ENCODE assay signal across 15 cellular contexts in genomic region chr15:31389576-31389975, GRCh38.
A peak's percentile ranks its signal among the peaks of the same experiment; 100 is the strongest.
DNase-seq lines count a peak whose midpoint lies in the region; ATAC-seq lines count a peak whose summit lies in the region.
"Had no signal": no experiment of that assay in that cellular context is flagged by ENCODE, and none has a peak within 500 bp of the region (broad histone marks: within the 10 kb centered on the region; RNA-seq: fewer than 3 reads in every experiment).

No MANE protein-coding gene starts in this region.

- H3K27ac Mint-ChIP-seq in stimulated activated naive CD8-positive, alpha-beta T cell treated with anti-CD3 and anti-CD28 coated beads, Interleukin-15, Interleukin-2, amounts not matched to agents 100 ng/mL and 50 ng/mL, for 24 hours, result peak overlapping the region; percentile 14
- H3K27ac Mint-ChIP-seq in activated T-helper 2 cell treated with anti-CD3 and anti-CD28 coated beads, Interferon-gamma antibody, Interleukin-2, Interleukin-4, amounts not matched to agents 10 μg/mL and 5 μg/mL and 100 μg/mL, durations not matched to agents 14 hours and 24 hours and 36 hours, result peak overlapping the region; percentile 6
- peak overlapping the region; percentile 4 to 81 (median 53) for H3K27ac Mint-ChIP-seq in naive thymus-derived CD4-positive, alpha-beta T cell
- H3K27ac Mint-ChIP-seq: activated B cell treated with CpG ODN at 0.5 μM for 24 hours had no signal

- peaks cover 35 to 54% of the 10 kb centered on the region in 2 donors for H3K4me1 ChIP-seq in naive thymus-derived CD4-positive, alpha-beta T cell (ENCODE audit: control insufficient read depth in 2 of 2, insufficient read depth in 2 of 2, low read length in 2 of 2)

- no peaks in the 10 kb centered on the region for H3K9me3 ChIP-seq in naive thymus-derived CD4-positive, alpha-beta T cell (ENCODE audit: control insufficient read depth in 2 of 3, low read length in 3 of 3)
- H3K9me3 ChIP-seq: Caco-2 had no signal

- H3K27me3 ChIP-seq in naive thymus-derived CD4-positive, alpha-beta T cell (ENCODE audit: control insufficient read depth in 2 of 2, insufficient read depth in 2 of 2, low read length in 2 of 2), result no peaks in the 10 kb centered on the region
- H3K27me3 ChIP-seq: foreskin keratinocyte had no signal

- POLR2A ChIA-PET in naive thymus-derived CD4-positive, alpha-beta T cell (lab: Charles Lee), result interaction anchor here (0.7 to 1.5 kb wide), 8 partner anchors 25 to 93 kb away, joined by 3 to 5 read pairs (median 4); partner anchors contain the start of gene KLF13

- H3K9me3 Mint-ChIP-seq in stimulated activated naive CD8-positive, alpha-beta T cell treated with anti-CD3 and anti-CD28 coated beads, Interleukin-15, Interleukin-2, amounts not matched to agents 100 ng/mL and 50 ng/mL, for 24 hours, result no peaks in the 10 kb centered on the region
- H3K9me3 Mint-ChIP-seq in activated T-helper 2 cell treated with anti-CD3 and anti-CD28 coated beads, Interferon-gamma antibody, Interleukin-2, Interleukin-4, amounts not matched to agents 10 μg/mL and 5 μg/mL and 100 μg/mL, durations not matched to agents 14 hours and 24 hours and 36 hours, result peaks cover 8% of the 10 kb centered on the region
- H3K9me3 Mint-ChIP-seq in naive thymus-derived CD4-positive, alpha-beta T cell, result peaks cover 0 to 6% (median 0%) of the 10 kb centered on the region in 11 donors
- H3K9me3 Mint-ChIP-seq: activated B cell treated with CpG ODN at 0.5 μM for 24 hours had no signal

- intact Hi-C loops in activated T-helper 2 cell treated with anti-CD3 and anti-CD28 coated beads, Interferon-gamma antibody, Interleukin-2, Interleukin-4, amounts not matched to agents 10 μg/mL and 5 μg/mL and 100 μg/mL, durations not matched to agents 14 hours and 24 hours and 36 hours (cut with micrococcal nuclease), result no loop called here
- intact Hi-C loops in naive thymus-derived CD4-positive, alpha-beta T cell (cut with micrococcal nuclease), result loop anchor here (5.0 kb wide), 2 partner anchors 93 to 98 kb away; no protein-coding TSS in a partner anchor

- peaks cover 4% of the 10 kb centered on the region for H3K36me3 Mint-ChIP-seq in stimulated activated naive CD8-positive, alpha-beta T cell treated with anti-CD3 and anti-CD28 coated beads, Interleukin-15, Interleukin-2, amounts not matched to agents 100 ng/mL and 50 ng/mL, for 24 hours (ENCODE audit: low read depth)
- peaks cover 17% of the 10 kb centered on the region for H3K36me3 Mint-ChIP-seq in activated T-helper 2 cell treated with anti-CD3 and anti-CD28 coated beads, Interferon-gamma antibody, Interleukin-2, Interleukin-4, amounts not matched to agents 10 μg/mL and 5 μg/mL and 100 μg/mL, durations not matched to agents 14 hours and 24 hours and 36 hours (ENCODE audit: low read depth)
- peaks cover 0 to 35% (median 4%) of the 10 kb centered on the region in 5 donors for H3K36me3 Mint-ChIP-seq in naive thymus-derived CD4-positive, alpha-beta T cell

- H3K36me3 ChIP-seq in naive thymus-derived CD4-positive, alpha-beta T cell (ENCODE audit: control insufficient read depth in 2 of 3, insufficient read depth in 3 of 3, low read length in 3 of 3), result no peaks in the 10 kb centered on the region

- no peak for DNase-seq in stimulated activated naive CD8-positive, alpha-beta T cell treated with anti-CD3 and anti-CD28 coated beads, Interleukin-15, Interleukin-2, amounts not matched to agents 100 U/mL and 50 U/mL, for 24 hours
- DNase-seq in activated T-helper 2 cell treated with anti-CD3 and anti-CD28 coated beads, Interferon-gamma antibody, Interleukin-2, Interleukin-4, amounts not matched to agents 10 μg/mL and 5 μg/mL and 100 μg/mL, durations not matched to agents 14 hours and 24 hours and 36 hours (ENCODE audit: low spot score), result peak; percentile 5
- peak in 1 of 9 donors; percentile 16 for DNase-seq in naive thymus-derived CD4-positive, alpha-beta T cell
- DNase-seq in D341Med (ENCODE audit: low spot score) (no peak), anterior cingulate cortex (lab: John Stamatoyannopoulos, UW) (no peak)
- DNase-seq: activated B cell treated with CpG ODN at 0.5 μM for 24 hours, Caco-2, dermis blood vessel endothelial cell, foreskin keratinocyte, IMR-90, NCI-H82 had no signal

- no peak for ATAC-seq in stimulated activated naive CD8-positive, alpha-beta T cell treated with anti-CD3 and anti-CD28 coated beads, Interleukin-15, Interleukin-2, amounts not matched to agents 100 U/mL and 50 U/mL, for 24 hours
- ATAC-seq in naive thymus-derived CD4-positive, alpha-beta T cell, result no peak
- ATAC-seq in GM21576 (IDR thresholded peaks at IDR 0.05; ENCODE audit: unreplicated experiment), result no peak
- ATAC-seq: foreskin keratinocyte had no signal

- H3K27ac ChIP-seq in naive thymus-derived CD4-positive, alpha-beta T cell (ENCODE audit: low read depth, low read length), result no peak overlapping the region
- H3K27ac ChIP-seq: epithelial cell of prostate, foreskin keratinocyte, HL-60 had no signal

- CTCF ChIA-PET in naive thymus-derived CD4-positive, alpha-beta T cell (lab: Charles Lee), result interaction anchor here (1.1 to 1.9 kb wide), 3 partner anchors 45 to 174 kb away, joined by 3 to 7 read pairs (median 4); no protein-coding TSS in a partner anchor

- H3K4me3 ChIP-seq in naive thymus-derived CD4-positive, alpha-beta T cell (ENCODE audit: low read length), result no peak overlapping the region

- H3K27me3 Mint-ChIP-seq in stimulated activated naive CD8-positive, alpha-beta T cell treated with anti-CD3 and anti-CD28 coated beads, Interleukin-15, Interleukin-2, amounts not matched to agents 100 ng/mL and 50 ng/mL, for 24 hours, result peaks cover 4% of the 10 kb centered on the region
- no peaks in the 10 kb centered on the region for H3K27me3 Mint-ChIP-seq in activated T-helper 2 cell treated with anti-CD3 and anti-CD28 coated beads, Interferon-gamma antibody, Interleukin-2, Interleukin-4, amounts not matched to agents 10 μg/mL and 5 μg/mL and 100 μg/mL, durations not matched to agents 14 hours and 24 hours and 36 hours (ENCODE audit: low read depth)
- no peaks in the 10 kb centered on the region for H3K27me3 Mint-ChIP-seq in naive thymus-derived CD4-positive, alpha-beta T cell
- H3K27me3 Mint-ChIP-seq: activated B cell treated with CpG ODN at 0.5 μM for 24 hours had no signal

- peaks cover 64% of the 10 kb centered on the region for H3K4me1 Mint-ChIP-seq in stimulated activated naive CD8-positive, alpha-beta T cell treated with anti-CD3 and anti-CD28 coated beads, Interleukin-15, Interleukin-2, amounts not matched to agents 100 ng/mL and 50 ng/mL, for 24 hours (ENCODE audit: low read depth)
- peaks cover 55% of the 10 kb centered on the region for H3K4me1 Mint-ChIP-seq in activated T-helper 2 cell treated with anti-CD3 and anti-CD28 coated beads, Interferon-gamma antibody, Interleukin-2, Interleukin-4, amounts not matched to agents 10 μg/mL and 5 μg/mL and 100 μg/mL, durations not matched to agents 14 hours and 24 hours and 36 hours (ENCODE audit: low read depth)
- peaks cover 38 to 76% (median 64%) of the 10 kb centered on the region in 7 donors for H3K4me1 Mint-ChIP-seq in naive thymus-derived CD4-positive, alpha-beta T cell

- H3K4me3 Mint-ChIP-seq in stimulated activated naive CD8-positive, alpha-beta T cell treated with anti-CD3 and anti-CD28 coated beads, Interleukin-15, Interleukin-2, amounts not matched to agents 100 ng/mL and 50 ng/mL, for 24 hours, result no peak overlapping the region
- no peak overlapping the region for H3K4me3 Mint-ChIP-seq in activated T-helper 2 cell treated with anti-CD3 and anti-CD28 coated beads, Interferon-gamma antibody, Interleukin-2, Interleukin-4, amounts not matched to agents 10 μg/mL and 5 μg/mL and 100 μg/mL, durations not matched to agents 14 hours and 24 hours and 36 hours (ENCODE audit: low read depth)
- H3K4me3 Mint-ChIP-seq in naive thymus-derived CD4-positive, alpha-beta T cell, result peak overlapping the region in 6 of 10 donors; percentile 1 to 66 (median 44)

Comparison
In these comparisons a context has a peak if more than half of its experiments do, and no peak if none do; other contexts are left out.
1. H3K4me3 Mint-ChIP-seq: peak in naive thymus-derived CD4-positive, alpha-beta T cell (6 of 10); none in stimulated activated naive CD8-positive, alpha-beta T cell treated with anti-CD3 and anti-CD28 coated beads, Interleukin-15, Interleukin-2, amounts not matched to agents 100 ng/mL and 50 ng/mL, for 24 hours (single experiment) and activated T-helper 2 cell treated with anti-CD3 and anti-CD28 coated beads, Interferon-gamma antibody, Interleukin-2, Interleukin-4, amounts not matched to agents 10 μg/mL and 5 μg/mL and 100 μg/mL, durations not matched to agents 14 hours and 24 hours and 36 hours (single experiment).
2. Peak in every context shown above with its lines, with median percentiles within 50 percentile points of each other: H3K27ac Mint-ChIP-seq.